Comparison of ENCODE assay signal across 7 cellular contexts in the genomic region with DNA sequence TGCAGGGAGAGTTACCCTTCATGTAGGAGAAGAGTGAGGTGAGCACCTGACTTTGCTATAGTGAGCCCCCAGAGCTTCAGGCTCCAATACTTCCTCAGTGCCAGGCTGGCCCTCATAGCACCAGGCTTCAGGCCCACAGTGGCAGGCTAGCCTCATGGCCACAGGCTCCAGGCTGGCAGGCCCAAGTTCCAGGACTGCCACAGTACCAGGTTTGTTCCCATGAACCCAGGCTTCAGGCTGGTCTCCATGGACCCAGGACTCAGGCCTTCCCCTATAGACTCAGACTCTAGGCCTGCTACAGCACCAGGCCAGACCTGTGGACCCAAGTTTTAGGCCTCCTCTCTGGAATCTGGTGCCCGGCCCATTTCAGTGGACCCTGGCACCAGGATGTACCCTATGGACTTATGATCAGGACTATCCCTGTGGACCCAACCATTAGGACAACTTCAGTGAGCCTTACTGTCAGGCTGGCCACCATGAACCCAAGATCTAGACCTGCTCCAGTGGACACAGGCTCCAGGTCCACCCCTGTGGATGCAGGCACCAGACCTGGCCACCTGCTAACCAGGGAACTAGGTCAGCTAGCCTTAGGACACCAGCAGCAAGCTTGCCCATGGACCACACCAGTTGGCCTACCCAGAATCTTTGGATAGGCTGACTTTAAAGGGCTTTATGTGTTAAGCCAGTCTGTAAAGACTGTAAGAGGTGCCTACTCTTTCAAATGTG.
"Had no signal": no experiment of that assay in that cellular context is flagged by ENCODE, and none has a peak within 500 bp of the region (broad histone marks: within the 10 kb centered on the region; RNA-seq: fewer than 3 reads in every experiment).

No MANE protein-coding gene starts in this region.

- FAIRE-seq: H1, H54, HTR-8/SVneo had no signal

- H3K4me3 ChIP-seq: GM23338 had no signal

- DNase-seq: H9, HCEC 1CT, IMR-90 had no signal

- H3K27ac Mint-ChIP-seq: GM23338, H9 had no signal

- H3K4me1 Mint-ChIP-seq: GM23338, H9 had no signal

- H3K4me3 Mint-ChIP-seq: GM23338, H9 had no signal
